In genomic region chr1:56540467-56540866, GRCh38 we compare ENCODE assay signal across 1 cellular context.
TF ChIP-seq lines count a peak whose summit lies in the region.

No MANE protein-coding gene starts in this region.

TF ChIP-seq in H1, 55 proteins besides CTCF, POLR2A, EP300 and RAD21:
- TF ChIP-seq HDAC6 (IDR thresholded peaks at IDR 0.05; ENCODE audit: low read depth, low read length): no peak
- no peak for TF ChIP-seq SAP30 (IDR thresholded peaks at IDR 0.05; ENCODE audit: insufficient read depth, insufficient replicate concordance, low read length)
- no peak for TF ChIP-seq GTF2F1 (IDR thresholded peaks at IDR 0.05; ENCODE audit: borderline replicate concordance, low read depth, low read length)
- no peak for TF ChIP-seq SIX5 (IDR thresholded peaks at IDR 0.05; ENCODE audit: low read depth, low read length)
- TF ChIP-seq YY1 (IDR thresholded peaks at IDR 0.05; ENCODE audit: low read depth, low read length): no peak
- no peak for TF ChIP-seq MAFK (IDR thresholded peaks at IDR 0.05; ENCODE audit: low read depth, low read length)
- no peak for TF ChIP-seq SUZ12 (IDR thresholded peaks at IDR 0.05; ENCODE audit: low read length)
TF ChIP-seq in H1: peak in this region for 0.
